ENCODE assay signal across 18 cellular contexts in the genomic region with DNA sequence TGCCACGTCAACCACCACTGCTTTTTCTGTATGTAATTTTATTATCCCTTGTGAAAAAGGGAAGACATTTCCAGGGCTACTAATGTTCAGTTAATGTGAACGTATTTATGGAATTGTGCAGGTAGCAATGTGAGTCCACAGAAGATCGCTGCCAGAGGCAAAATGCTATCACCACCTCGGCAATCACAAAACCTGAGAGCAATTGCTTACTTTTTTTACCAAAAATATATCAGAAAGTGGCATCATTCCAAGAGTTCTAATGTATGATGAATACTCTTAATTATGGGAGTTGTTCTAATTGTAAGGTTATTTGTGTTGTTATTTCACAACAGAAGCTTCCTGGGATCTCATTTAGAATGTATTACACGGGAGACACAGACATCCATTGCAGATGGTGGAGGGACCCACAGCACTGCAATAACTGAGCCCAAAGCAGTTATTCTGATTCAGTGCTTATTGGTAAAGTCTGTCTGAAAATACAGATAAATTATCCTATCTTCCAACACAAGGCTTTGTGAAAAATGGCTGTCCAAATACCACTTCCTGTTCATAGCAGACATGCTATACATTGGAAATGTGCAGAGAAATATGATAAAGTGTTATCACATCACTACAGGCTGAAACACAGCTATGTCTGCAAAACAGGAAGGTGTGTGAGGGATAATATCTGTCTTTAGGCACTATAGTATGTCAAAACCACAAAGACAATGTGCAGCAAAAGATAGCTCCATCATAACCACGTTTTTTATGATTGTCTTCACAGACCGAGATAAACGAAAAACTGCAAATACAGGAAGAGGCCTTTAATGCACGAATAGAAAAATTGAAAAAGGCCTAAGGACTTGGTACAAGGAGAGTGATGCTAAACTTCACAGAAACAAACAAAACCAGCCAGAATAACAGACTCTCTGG.
DNase-seq lines count a peak whose midpoint lies in the region; ATAC-seq and TF ChIP-seq lines count a peak whose summit lies in the region.
"Had no signal": no experiment of that assay in that cellular context is flagged by ENCODE, and none has a peak within 500 bp of the region (broad histone marks: within the 10 kb centered on the region; RNA-seq: fewer than 3 reads in every experiment).

No MANE protein-coding gene starts in this region.

- H3K9ac ChIP-seq in trophoblast cell (ENCODE audit: low read length), result no peak overlapping the region

- intact Hi-C loops in activated T-helper 1 cell treated with anti-CD3 and anti-CD28 coated beads, Interleukin-12 subunit alpha, Interleukin-12 subunit beta, Interleukin-2, Interleukin-4 antibody, amounts not matched to agents 30 ng/mL and 10 ng/mL and 1 ng/mL, durations not matched to agents 14 hours and 24 hours and 36 hours (cut with micrococcal nuclease), result no loop called here

- no peak overlapping the region for H2AK5ac ChIP-seq in trophoblast cell (ENCODE audit: low read length)

- H3K36me3 ChIP-seq in trophoblast cell (ENCODE audit: control insufficient read depth in 1 of 2, insufficient read depth in 2 of 2, low read length in 2 of 2), result no peaks in the 10 kb centered on the region
- H3K36me3 ChIP-seq: breast epithelium, pancreas, thoracic aorta had no signal

- H3K23ac ChIP-seq in trophoblast cell (ENCODE audit: low read length), result no peak overlapping the region

- H2AFZ ChIP-seq in trophoblast cell (ENCODE audit: insufficient read depth, low read length, poor library complexity), result no peak overlapping the region

- no peak overlapping the region for H3K27ac ChIP-seq in trophoblast cell (ENCODE audit: low read depth, low read length)
- H3K27ac ChIP-seq: breast epithelium, pancreas, thoracic aorta had no signal

- no peaks in the 10 kb centered on the region for H3K9me3 ChIP-seq in trophoblast cell (ENCODE audit: insufficient read depth, low read depth, low read length)
- H3K9me3 ChIP-seq: breast epithelium, pancreas, thoracic aorta had no signal

- no peak overlapping the region for H3K4me3 ChIP-seq in NB4 (ENCODE audit: low read depth, low read length)
- no peak overlapping the region for H3K4me3 ChIP-seq in trophoblast cell (ENCODE audit: low read depth, low read length)
- H3K4me3 ChIP-seq: breast epithelium, pancreas, thoracic aorta had no signal

- H2BK5ac ChIP-seq in trophoblast cell (ENCODE audit: low read depth, low read length, poor library complexity), result no peak overlapping the region

- peak overlapping the region; percentile 21 for H3K27ac Mint-ChIP-seq in activated CD8-positive, alpha-beta memory T cell treated with anti-CD3 and anti-CD28 coated beads, Interleukin-2, amount 10 ng/mL, durations not matched to agents 7 days and 5 days
- peak overlapping the region; percentile 18 for H3K27ac Mint-ChIP-seq in activated T-helper 1 cell treated with anti-CD3 and anti-CD28 coated beads, Interleukin-12 subunit alpha, Interleukin-12 subunit beta, Interleukin-2, Interleukin-4 antibody, amounts not matched to agents 30 ng/mL and 10 ng/mL and 1 ng/mL, durations not matched to agents 14 hours and 24 hours and 36 hours
- H3K27ac Mint-ChIP-seq: activated B cell treated with CpG ODN at 0.5 μM for 24 hours, endodermal cell had no signal

- H3K79me2 ChIP-seq in trophoblast cell (ENCODE audit: control insufficient read depth, insufficient read depth, low read length, poor library complexity), result no peaks in the 10 kb centered on the region

- peaks cover 0 to 2% of the 10 kb centered on the region in 2 experiments for H3K4me1 ChIP-seq in trophoblast cell (ENCODE audit: control insufficient read depth in 1 of 2, insufficient read depth in 2 of 2, low read length in 2 of 2)
- H3K4me1 ChIP-seq: breast epithelium had no signal

- no peak for TF ChIP-seq POLR2A in NB4 (IDR thresholded peaks at IDR 0.05; ENCODE audit: extremely low read depth, insufficient read length)

- no peak overlapping the region for H2BK12ac ChIP-seq in trophoblast cell (ENCODE audit: low read length)

- no CpG with 5 or more reads among the region's 9 CpGs for WGBS in trophoblast cell (ENCODE audit: extremely low coverage, insufficient coverage, insufficient read length)

- H3K27me3 ChIP-seq in trophoblast cell (ENCODE audit: insufficient read depth, low read length), result no peaks in the 10 kb centered on the region
- H3K27me3 ChIP-seq: breast epithelium, pancreas had no signal

- no peaks in the 10 kb centered on the region for H3K79me1 ChIP-seq in trophoblast cell (ENCODE audit: low read length)

- H3K9me3 Mint-ChIP-seq in activated CD8-positive, alpha-beta memory T cell treated with anti-CD3 and anti-CD28 coated beads, Interleukin-2, amount 10 ng/mL, durations not matched to agents 7 days and 5 days (ENCODE audit: low read depth), result peaks cover 2% of the 10 kb centered on the region
- H3K9me3 Mint-ChIP-seq in activated T-helper 1 cell treated with anti-CD3 and anti-CD28 coated beads, Interleukin-12 subunit alpha, Interleukin-12 subunit beta, Interleukin-2, Interleukin-4 antibody, amounts not matched to agents 30 ng/mL and 10 ng/mL and 1 ng/mL, durations not matched to agents 14 hours and 24 hours and 36 hours, result peaks cover under 1% of the 10 kb centered on the region
- H3K9me3 Mint-ChIP-seq: activated B cell treated with CpG ODN at 0.5 μM for 24 hours, endodermal cell had no signal

- no peak overlapping the region for H4K91ac ChIP-seq in trophoblast cell (ENCODE audit: low read depth, low read length)

- CTCF ChIA-PET in activated CD8-positive, alpha-beta memory T cell treated with anti-CD3 and anti-CD28 coated beads, Interleukin-2, amount 10 ng/mL, durations not matched to agents 7 days and 5 days (lab: Charles Lee), result interaction anchor here (1.4 to 2.4 kb wide), 2 partner anchors 14 to 19 kb away, joined by 3 to 16 read pairs; no protein-coding TSS in a partner anchor

- ATAC-seq in activated CD8-positive, alpha-beta memory T cell treated with anti-CD3 and anti-CD28 coated beads, Interleukin-2, amount 10 ng/mL, durations not matched to agents 7 days and 5 days, result peak; percentile 61
- ATAC-seq: pancreas, Right ventricle myocardium inferior had no signal

- H3K4ac ChIP-seq in trophoblast cell (ENCODE audit: low read depth, low read length), result no peak overlapping the region

- DNase-seq in activated CD8-positive, alpha-beta memory T cell treated with anti-CD3 and anti-CD28 coated beads, Interleukin-2, amount 10 ng/mL, durations not matched to agents 7 days and 5 days, result no peak
- DNase-seq in activated CD8-positive, alpha-beta memory T cell treated with anti-CD3 and anti-CD28 coated beads, Interleukin-2, amount 50 U/mL, for 4 hours, result no peak
- DNase-seq in NB4 (ENCODE audit: low read depth), result peak; percentile 42
- no peak for DNase-seq in activated T-helper 1 cell treated with anti-CD3 and anti-CD28 coated beads, Interleukin-12 subunit alpha, Interleukin-12 subunit beta, Interleukin-2, Interleukin-4 antibody, amounts not matched to agents 30 ng/mL and 10 ng/mL and 1 ng/mL, durations not matched to agents 14 hours and 24 hours and 36 hours (ENCODE audit: low spot score)
- peak; percentile 89 to 94 for DNase-seq in trophoblast cell
- DNase-seq in NCI-H345 (lab: John Stamatoyannopoulos, UW), result no peak
- no peak for DNase-seq in ACHN
- DNase-seq in COR-L47 (lab: John Stamatoyannopoulos, UW), result no peak
- DNase-seq: activated B cell treated with CpG ODN at 0.5 μM for 24 hours, activated gamma-delta T cell treated with Interleukin-2 at 50 U/mL for 16 hours, endodermal cell, foreskin melanocyte, NCI-H2029, NCI-H69, pancreas had no signal

- peaks cover 4% of the 10 kb centered on the region for H3K36me3 Mint-ChIP-seq in activated CD8-positive, alpha-beta memory T cell treated with anti-CD3 and anti-CD28 coated beads, Interleukin-2, amount 10 ng/mL, durations not matched to agents 7 days and 5 days
- no peaks in the 10 kb centered on the region for H3K36me3 Mint-ChIP-seq in activated T-helper 1 cell treated with anti-CD3 and anti-CD28 coated beads, Interleukin-12 subunit alpha, Interleukin-12 subunit beta, Interleukin-2, Interleukin-4 antibody, amounts not matched to agents 30 ng/mL and 10 ng/mL and 1 ng/mL, durations not matched to agents 14 hours and 24 hours and 36 hours (ENCODE audit: low read depth)

- in situ Hi-C loops in ACHN (cut with HindIII; ENCODE audit: low pct_ligation_motif_present, low pct_unique_long_range_greater_than_20kb, low sequenced_read_pairs), result loop anchor here (25.0 kb wide), 1 partner anchor 147 kb away; a partner anchor contains a TSS

- H3K4me1 Mint-ChIP-seq in activated CD8-positive, alpha-beta memory T cell treated with anti-CD3 and anti-CD28 coated beads, Interleukin-2, amount 10 ng/mL, durations not matched to agents 7 days and 5 days, result peaks cover 18% of the 10 kb centered on the region
- H3K4me1 Mint-ChIP-seq in activated T-helper 1 cell treated with anti-CD3 and anti-CD28 coated beads, Interleukin-12 subunit alpha, Interleukin-12 subunit beta, Interleukin-2, Interleukin-4 antibody, amounts not matched to agents 30 ng/mL and 10 ng/mL and 1 ng/mL, durations not matched to agents 14 hours and 24 hours and 36 hours (ENCODE audit: low read depth), result peaks cover 16% of the 10 kb centered on the region
- H3K4me1 Mint-ChIP-seq: endodermal cell had no signal

- H3K27me3 Mint-ChIP-seq in activated CD8-positive, alpha-beta memory T cell treated with anti-CD3 and anti-CD28 coated beads, Interleukin-2, amount 10 ng/mL, durations not matched to agents 7 days and 5 days, result no peaks in the 10 kb centered on the region
- no peaks in the 10 kb centered on the region for H3K27me3 Mint-ChIP-seq in activated T-helper 1 cell treated with anti-CD3 and anti-CD28 coated beads, Interleukin-12 subunit alpha, Interleukin-12 subunit beta, Interleukin-2, Interleukin-4 antibody, amounts not matched to agents 30 ng/mL and 10 ng/mL and 1 ng/mL, durations not matched to agents 14 hours and 24 hours and 36 hours (ENCODE audit: insufficient read depth)

- no peak overlapping the region for H3K4me3 Mint-ChIP-seq in activated CD8-positive, alpha-beta memory T cell treated with anti-CD3 and anti-CD28 coated beads, Interleukin-2, amount 10 ng/mL, durations not matched to agents 7 days and 5 days
- no peak overlapping the region for H3K4me3 Mint-ChIP-seq in activated T-helper 1 cell treated with anti-CD3 and anti-CD28 coated beads, Interleukin-12 subunit alpha, Interleukin-12 subunit beta, Interleukin-2, Interleukin-4 antibody, amounts not matched to agents 30 ng/mL and 10 ng/mL and 1 ng/mL, durations not matched to agents 14 hours and 24 hours and 36 hours
- H3K4me3 Mint-ChIP-seq: activated B cell treated with CpG ODN at 0.5 μM for 24 hours, endodermal cell had no signal

- no peak overlapping the region for H3K18ac ChIP-seq in trophoblast cell (ENCODE audit: low read length)

- no peak overlapping the region for H3K14ac ChIP-seq in trophoblast cell (ENCODE audit: low read length)

- H3K4me2 ChIP-seq in trophoblast cell (ENCODE audit: low read length), result no peak overlapping the region

- no peak overlapping the region for H2BK120ac ChIP-seq in trophoblast cell (ENCODE audit: insufficient read depth, low read length, poor library complexity)

- no peak overlapping the region for H4K8ac ChIP-seq in trophoblast cell (ENCODE audit: low read depth, low read length)

- no peak overlapping the region for H4K12ac ChIP-seq in trophoblast cell (ENCODE audit: low read depth, low read length)

- TF ChIP-seq CTCF in NB4 (IDR thresholded peaks at IDR 0.05; ENCODE audit: low read depth, low read length), result no peak

Comparison
In these comparisons a context has a peak if more than half of its experiments do, and no peak if none do; other contexts are left out.
1. DNase-seq: peak in NB4 (single experiment) and trophoblast cell (2 of 2); none in activated CD8-positive, alpha-beta memory T cell treated with anti-CD3 and anti-CD28 coated beads, Interleukin-2, amount 10 ng/mL, durations not matched to agents 7 days and 5 days (single experiment), activated CD8-positive, alpha-beta memory T cell treated with anti-CD3 and anti-CD28 coated beads, Interleukin-2, amount 50 U/mL, for 4 hours (single experiment), activated T-helper 1 cell treated with anti-CD3 and anti-CD28 coated beads, Interleukin-12 subunit alpha, Interleukin-12 subunit beta, Interleukin-2, Interleukin-4 antibody, amounts not matched to agents 30 ng/mL and 10 ng/mL and 1 ng/mL, durations not matched to agents 14 hours and 24 hours and 36 hours (single experiment), NCI-H345 (single experiment), ACHN (single experiment) and COR-L47 (single experiment).